In the genomic region with DNA sequence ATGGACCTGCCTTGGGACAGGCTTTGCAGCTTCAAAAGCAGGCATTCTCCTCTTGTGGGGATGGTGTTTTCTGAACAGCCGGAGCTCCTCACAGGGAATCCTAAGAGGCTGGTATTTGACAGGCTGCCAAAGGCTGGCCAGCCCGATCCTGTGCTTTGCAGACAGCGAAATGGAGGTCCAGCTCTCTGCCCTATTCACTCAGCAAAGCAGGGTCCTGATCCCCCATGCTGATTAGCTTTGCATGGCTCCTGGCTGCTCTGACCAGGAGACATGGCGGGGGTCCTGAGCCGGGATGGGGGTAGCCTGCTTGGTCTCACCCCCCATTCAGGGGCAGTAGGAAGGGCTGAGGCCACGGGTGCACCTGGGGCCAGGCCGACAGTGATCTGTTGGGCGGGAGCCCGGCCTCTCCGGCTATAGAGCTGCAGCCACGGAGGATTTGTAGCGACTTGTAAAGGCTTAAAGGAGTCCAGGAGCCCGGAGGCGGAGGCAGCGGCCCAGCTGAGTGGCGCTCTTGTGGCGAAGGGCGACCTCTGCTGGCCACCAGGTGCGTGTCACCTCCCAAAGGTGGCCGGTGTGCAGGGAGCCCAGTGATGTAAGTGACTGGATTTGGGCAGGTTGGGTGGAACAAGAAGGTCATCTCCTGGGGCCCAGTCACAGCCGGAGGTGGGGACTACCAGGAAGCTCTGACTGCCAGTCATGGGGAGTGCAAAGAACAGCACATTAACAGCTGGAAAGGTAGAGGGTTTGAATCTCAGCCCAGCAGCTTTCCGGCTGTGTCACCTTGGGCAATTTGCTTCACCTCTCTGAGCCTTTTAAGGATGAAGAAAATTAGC, we compare ENCODE assay signal across 1 cellular context.
TF ChIP-seq lines count a peak whose summit lies in the region.

No MANE protein-coding gene starts in this region.

TF ChIP-seq in HepG2, 621 proteins besides CTCF, POLR2A, EP300 and RAD21 (continued from another document and continues in another):
- no peak for TF ChIP-seq CAMTA2 (CRISPR knock-in tag; IDR thresholded peaks at IDR 0.05; ENCODE audit: borderline replicate concordance)
- TF ChIP-seq, protein P1, sequence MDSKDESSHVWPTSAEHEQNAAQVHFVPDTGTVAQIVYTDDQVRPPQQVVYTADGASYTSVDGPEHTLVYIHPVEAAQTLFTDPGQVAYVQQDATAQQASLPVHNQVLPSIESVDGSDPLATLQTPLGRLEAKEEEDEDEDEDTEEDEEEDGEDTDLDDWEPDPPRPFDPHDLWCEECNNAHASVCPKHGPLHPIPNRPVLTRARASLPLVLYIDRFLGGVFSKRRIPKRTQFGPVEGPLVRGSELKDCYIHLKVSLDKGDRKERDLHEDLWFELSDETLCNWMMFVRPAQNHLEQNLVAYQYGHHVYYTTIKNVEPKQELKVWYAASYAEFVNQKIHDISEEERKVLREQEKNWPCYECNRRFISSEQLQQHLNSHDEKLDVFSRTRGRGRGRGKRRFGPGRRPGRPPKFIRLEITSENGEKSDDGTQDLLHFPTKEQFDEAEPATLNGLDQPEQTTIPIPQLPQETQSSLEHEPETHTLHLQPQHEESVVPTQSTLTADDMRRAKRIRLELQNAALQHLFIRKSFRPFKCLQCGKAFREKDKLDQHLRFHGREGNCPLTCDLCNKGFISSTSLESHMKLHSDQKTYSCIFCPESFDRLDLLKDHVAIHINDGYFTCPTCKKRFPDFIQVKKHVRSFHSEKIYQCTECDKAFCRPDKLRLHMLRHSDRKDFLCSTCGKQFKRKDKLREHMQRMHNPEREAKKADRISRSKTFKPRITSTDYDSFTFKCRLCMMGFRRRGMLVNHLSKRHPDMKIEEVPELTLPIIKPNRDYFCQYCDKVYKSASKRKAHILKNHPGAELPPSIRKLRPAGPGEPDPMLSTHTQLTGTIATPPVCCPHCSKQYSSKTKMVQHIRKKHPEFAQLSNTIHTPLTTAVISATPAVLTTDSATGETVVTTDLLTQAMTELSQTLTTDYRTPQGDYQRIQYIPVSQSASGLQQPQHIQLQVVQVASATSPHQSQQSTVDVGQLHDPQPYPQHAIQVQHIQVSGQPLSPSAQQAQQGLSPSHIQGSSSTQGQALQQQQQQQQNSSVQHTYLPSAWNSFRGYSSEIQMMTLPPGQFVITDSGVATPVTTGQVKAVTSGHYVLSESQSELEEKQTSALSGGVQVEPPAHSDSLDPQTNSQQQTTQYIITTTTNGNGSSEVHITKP (CRISPR knock-in tag; IDR thresholded peaks at IDR 0.05; ENCODE audit: low read depth) = peak; percentile 30; the same call in 1 of the 2 replicates
- TF ChIP-seq, protein P2, sequence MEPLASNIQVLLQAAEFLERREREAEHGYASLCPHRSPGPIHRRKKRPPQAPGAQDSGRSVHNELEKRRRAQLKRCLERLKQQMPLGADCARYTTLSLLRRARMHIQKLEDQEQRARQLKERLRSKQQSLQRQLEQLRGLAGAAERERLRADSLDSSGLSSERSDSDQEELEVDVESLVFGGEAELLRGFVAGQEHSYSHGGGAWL (CRISPR knock-in tag; IDR thresholded peaks at IDR 0.05) = peak; percentile 43; the same call in 1 of the 2 replicates
- TF ChIP-seq, protein P3, sequence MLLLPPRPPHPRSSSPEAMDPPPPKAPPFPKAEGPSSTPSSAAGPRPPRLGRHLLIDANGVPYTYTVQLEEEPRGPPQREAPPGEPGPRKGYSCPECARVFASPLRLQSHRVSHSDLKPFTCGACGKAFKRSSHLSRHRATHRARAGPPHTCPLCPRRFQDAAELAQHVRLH (CRISPR knock-in tag; IDR thresholded peaks at IDR 0.05; ENCODE audit: borderline replicate concordance, low read depth) = 0 out of 2 replicates have a peak, but pooled peaks have one; percentile 23
- 0 out of 2 replicates have a peak, but pooled peaks have one; percentile 3 for TF ChIP-seq CEBPB (IDR thresholded peaks at IDR 0.05; ENCODE audit: borderline replicate concordance, low read depth, low read length)
- TF ChIP-seq ONECUT2 (CRISPR knock-in tag; IDR thresholded peaks at IDR 0.05) = no peak
- TF ChIP-seq KDM3A (CRISPR knock-in tag; IDR thresholded peaks at IDR 0.05; ENCODE audit: low read depth) = peak; percentile 91
- TF ChIP-seq, protein P4, sequence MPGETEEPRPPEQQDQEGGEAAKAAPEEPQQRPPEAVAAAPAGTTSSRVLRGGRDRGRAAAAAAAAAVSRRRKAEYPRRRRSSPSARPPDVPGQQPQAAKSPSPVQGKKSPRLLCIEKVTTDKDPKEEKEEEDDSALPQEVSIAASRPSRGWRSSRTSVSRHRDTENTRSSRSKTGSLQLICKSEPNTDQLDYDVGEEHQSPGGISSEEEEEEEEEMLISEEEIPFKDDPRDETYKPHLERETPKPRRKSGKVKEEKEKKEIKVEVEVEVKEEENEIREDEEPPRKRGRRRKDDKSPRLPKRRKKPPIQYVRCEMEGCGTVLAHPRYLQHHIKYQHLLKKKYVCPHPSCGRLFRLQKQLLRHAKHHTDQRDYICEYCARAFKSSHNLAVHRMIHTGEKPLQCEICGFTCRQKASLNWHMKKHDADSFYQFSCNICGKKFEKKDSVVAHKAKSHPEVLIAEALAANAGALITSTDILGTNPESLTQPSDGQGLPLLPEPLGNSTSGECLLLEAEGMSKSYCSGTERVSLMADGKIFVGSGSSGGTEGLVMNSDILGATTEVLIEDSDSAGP (CRISPR knock-in tag; IDR thresholded peaks at IDR 0.05; ENCODE audit: borderline replicate concordance) = peak; percentile 69
- TF ChIP-seq ZNF678 (CRISPR knock-in tag; IDR thresholded peaks at IDR 0.05) = no peak
- TF ChIP-seq, protein P5, sequence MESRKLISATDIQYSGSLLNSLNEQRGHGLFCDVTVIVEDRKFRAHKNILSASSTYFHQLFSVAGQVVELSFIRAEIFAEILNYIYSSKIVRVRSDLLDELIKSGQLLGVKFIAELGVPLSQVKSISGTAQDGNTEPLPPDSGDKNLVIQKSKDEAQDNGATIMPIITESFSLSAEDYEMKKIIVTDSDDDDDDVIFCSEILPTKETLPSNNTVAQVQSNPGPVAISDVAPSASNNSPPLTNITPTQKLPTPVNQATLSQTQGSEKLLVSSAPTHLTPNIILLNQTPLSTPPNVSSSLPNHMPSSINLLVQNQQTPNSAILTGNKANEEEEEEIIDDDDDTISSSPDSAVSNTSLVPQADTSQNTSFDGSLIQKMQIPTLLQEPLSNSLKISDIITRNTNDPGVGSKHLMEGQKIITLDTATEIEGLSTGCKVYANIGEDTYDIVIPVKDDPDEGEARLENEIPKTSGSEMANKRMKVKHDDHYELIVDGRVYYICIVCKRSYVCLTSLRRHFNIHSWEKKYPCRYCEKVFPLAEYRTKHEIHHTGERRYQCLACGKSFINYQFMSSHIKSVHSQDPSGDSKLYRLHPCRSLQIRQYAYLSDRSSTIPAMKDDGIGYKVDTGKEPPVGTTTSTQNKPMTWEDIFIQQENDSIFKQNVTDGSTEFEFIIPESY (CRISPR knock-in tag; IDR thresholded peaks at IDR 0.05) = peak; percentile 89
- no peak for TF ChIP-seq EZH2 (conservative IDR thresholded peaks at IDR 0.05; ENCODE audit: low read depth, low read length)
- peak; percentile 23; the same call in 1 of the 2 replicates for TF ChIP-seq ELF3 (CRISPR knock-in tag; IDR thresholded peaks at IDR 0.05)
- peak; percentile 43; the same call in 1 of the 2 replicates for TF ChIP-seq ZNF501 (CRISPR knock-in tag; IDR thresholded peaks at IDR 0.05)
- peak; percentile 71 for TF ChIP-seq ZFX (CRISPR knock-in tag; IDR thresholded peaks at IDR 0.05; ENCODE audit: low read depth)
- TF ChIP-seq ZNF263 (CRISPR knock-in tag; IDR thresholded peaks at IDR 0.05) = 0 out of 2 replicates have a peak, but pooled peaks have one; percentile 33
- 0 out of 2 replicates have a peak, but pooled peaks have one; percentile 15 for TF ChIP-seq MIER3 (CRISPR knock-in tag; IDR thresholded peaks at IDR 0.05; ENCODE audit: borderline replicate concordance)
- TF ChIP-seq, protein P6, sequence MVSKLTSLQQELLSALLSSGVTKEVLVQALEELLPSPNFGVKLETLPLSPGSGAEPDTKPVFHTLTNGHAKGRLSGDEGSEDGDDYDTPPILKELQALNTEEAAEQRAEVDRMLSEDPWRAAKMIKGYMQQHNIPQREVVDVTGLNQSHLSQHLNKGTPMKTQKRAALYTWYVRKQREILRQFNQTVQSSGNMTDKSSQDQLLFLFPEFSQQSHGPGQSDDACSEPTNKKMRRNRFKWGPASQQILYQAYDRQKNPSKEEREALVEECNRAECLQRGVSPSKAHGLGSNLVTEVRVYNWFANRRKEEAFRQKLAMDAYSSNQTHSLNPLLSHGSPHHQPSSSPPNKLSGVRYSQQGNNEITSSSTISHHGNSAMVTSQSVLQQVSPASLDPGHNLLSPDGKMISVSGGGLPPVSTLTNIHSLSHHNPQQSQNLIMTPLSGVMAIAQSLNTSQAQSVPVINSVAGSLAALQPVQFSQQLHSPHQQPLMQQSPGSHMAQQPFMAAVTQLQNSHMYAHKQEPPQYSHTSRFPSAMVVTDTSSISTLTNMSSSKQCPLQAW (CRISPR knock-in tag; IDR thresholded peaks at IDR 0.05) = peak; percentile 59; the same call in 1 of the 2 replicates
- TF ChIP-seq SP1 (IDR thresholded peaks at IDR 0.05) = no peak
- TF ChIP-seq SP1 (CRISPR knock-in tag; IDR thresholded peaks at IDR 0.05) = 0 out of 2 replicates have a peak, but pooled peaks have one; percentile 26
- TF ChIP-seq HMGA1 (CRISPR knock-in tag; conservative IDR thresholded peaks at IDR 0.05) = no peak
- TF ChIP-seq FOXA3 (CRISPR knock-in tag; IDR thresholded peaks at IDR 0.05) = 0 out of 2 replicates have a peak, but pooled peaks have one; percentile 20
- TF ChIP-seq GABPA (IDR thresholded peaks at IDR 0.05; ENCODE audit: low read depth, low read length) = no peak
- no peak for TF ChIP-seq GABPA (CRISPR knock-in tag; IDR thresholded peaks at IDR 0.05; ENCODE audit: low read depth)
- peak; percentile 53; the same call in 1 of the 2 replicates for TF ChIP-seq GABPB1 (CRISPR knock-in tag; IDR thresholded peaks at IDR 0.05)
- TF ChIP-seq, protein P7, sequence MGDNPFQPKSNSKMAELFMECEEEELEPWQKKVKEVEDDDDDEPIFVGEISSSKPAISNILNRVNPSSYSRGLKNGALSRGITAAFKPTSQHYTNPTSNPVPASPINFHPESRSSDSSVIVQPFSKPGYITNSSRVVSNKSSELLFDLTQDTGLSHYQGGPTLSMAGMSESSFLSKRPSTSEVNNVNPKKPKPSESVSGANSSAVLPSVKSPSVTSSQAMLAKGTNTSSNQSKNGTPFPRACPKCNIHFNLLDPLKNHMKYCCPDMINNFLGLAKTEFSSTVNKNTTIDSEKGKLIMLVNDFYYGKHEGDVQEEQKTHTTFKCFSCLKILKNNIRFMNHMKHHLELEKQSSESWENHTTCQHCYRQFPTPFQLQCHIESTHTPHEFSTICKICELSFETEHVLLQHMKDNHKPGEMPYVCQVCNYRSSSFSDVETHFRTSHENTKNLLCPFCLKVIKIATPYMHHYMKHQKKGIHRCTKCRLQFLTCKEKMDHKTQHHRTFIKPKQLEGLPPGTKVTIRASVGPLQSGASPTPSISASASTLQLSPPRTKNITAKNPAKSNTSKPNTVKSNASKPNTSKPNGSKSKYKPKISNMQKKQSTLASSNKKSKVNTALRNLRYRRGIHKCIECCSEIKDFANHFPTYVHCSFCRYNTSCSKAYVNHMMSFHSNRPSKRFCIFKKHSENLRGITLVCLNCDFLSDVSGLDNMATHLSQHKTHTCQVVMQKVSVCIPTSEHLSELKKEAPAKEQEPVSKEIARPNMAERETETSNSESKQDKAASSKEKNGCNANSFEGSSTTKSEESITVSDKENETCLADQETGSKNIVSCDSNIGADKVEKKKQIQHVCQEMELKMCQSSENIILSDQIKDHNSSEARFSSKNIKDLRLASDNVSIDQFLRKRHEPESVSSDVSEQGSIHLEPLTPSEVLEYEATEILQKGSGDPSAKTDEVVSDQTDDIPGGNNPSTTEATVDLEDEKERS (CRISPR knock-in tag; IDR thresholded peaks at IDR 0.05) = 0 out of 2 replicates have a peak, but pooled peaks have one; percentile 41
- peak; percentile 35; the same call in 1 of the 2 replicates for TF ChIP-seq ZBTB7B (CRISPR knock-in tag; IDR thresholded peaks at IDR 0.05)
- TF ChIP-seq ZNF709 (CRISPR knock-in tag; IDR thresholded peaks at IDR 0.05) = no peak
- TF ChIP-seq, protein P8, sequence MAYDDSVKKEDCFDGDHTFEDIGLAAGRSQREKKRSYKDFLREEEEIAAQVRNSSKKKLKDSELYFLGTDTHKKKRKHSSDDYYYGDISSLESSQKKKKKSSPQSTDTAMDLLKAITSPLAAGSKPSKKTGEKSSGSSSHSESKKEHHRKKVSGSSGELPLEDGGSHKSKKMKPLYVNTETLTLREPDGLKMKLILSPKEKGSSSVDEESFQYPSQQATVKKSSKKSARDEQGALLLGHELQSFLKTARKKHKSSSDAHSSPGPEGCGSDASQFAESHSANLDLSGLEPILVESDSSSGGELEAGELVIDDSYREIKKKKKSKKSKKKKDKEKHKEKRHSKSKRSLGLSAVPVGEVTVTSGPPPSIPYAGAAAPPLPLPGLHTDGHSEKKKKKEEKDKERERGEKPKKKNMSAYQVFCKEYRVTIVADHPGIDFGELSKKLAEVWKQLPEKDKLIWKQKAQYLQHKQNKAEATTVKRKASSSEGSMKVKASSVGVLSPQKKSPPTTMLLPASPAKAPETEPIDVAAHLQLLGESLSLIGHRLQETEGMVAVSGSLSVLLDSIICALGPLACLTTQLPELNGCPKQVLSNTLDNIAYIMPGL (CRISPR knock-in tag; IDR thresholded peaks at IDR 0.05; ENCODE audit: borderline replicate concordance in 1 of 2, low read depth in 1 of 2) = peak; percentile 49 to 60; a peak in 3 of 4 replicates
- TF ChIP-seq SRSF4 (IDR thresholded peaks at IDR 0.05; ENCODE audit: low read depth, low read length, poor library complexity, severe bottlenecking) = no peak
- peak; percentile 67 for TF ChIP-seq SRSF1 (optimal IDR thresholded peaks at IDR 0.05; ENCODE audit: low read depth, low read length)
- peak; percentile 85 for TF ChIP-seq SALL1 (CRISPR knock-in tag; IDR thresholded peaks at IDR 0.05)
- TF ChIP-seq ARNT (IDR thresholded peaks at IDR 0.05) = no peak
- peak; percentile 43; the same call in 1 of the 2 replicates for TF ChIP-seq NCOA2 (CRISPR knock-in tag; IDR thresholded peaks at IDR 0.05)
- peak; percentile 84 for TF ChIP-seq KDM2A (CRISPR knock-in tag; IDR thresholded peaks at IDR 0.05; ENCODE audit: borderline replicate concordance, low read depth)
- no peak for TF ChIP-seq TCF12 (IDR thresholded peaks at IDR 0.05)
- TF ChIP-seq TCF12 (CRISPR knock-in tag; IDR thresholded peaks at IDR 0.05) = no peak
- peak; percentile 43; the same call in 1 of the 2 replicates for TF ChIP-seq SMC3 (IDR thresholded peaks at IDR 0.05; ENCODE audit: low read length)
- no peak for TF ChIP-seq MAZ (IDR thresholded peaks at IDR 0.05; ENCODE audit: borderline replicate concordance, low read depth, low read length)
- TF ChIP-seq MAZ (CRISPR knock-in tag; IDR thresholded peaks at IDR 0.05; ENCODE audit: low read depth) = peak; percentile 54; the same call in 1 of the 2 replicates
- TF ChIP-seq XRCC5 (optimal IDR thresholded peaks at IDR 0.05; ENCODE audit: low read length) = peak; percentile 76
